ENCODE assay signal across 8 cellular contexts in genomic region chr3:192408007-192408655, GRCh38.
A peak's percentile ranks its signal among the peaks of the same experiment; 100 is the strongest.
DNase-seq lines count a peak whose midpoint lies in the region; ATAC-seq, FAIRE-seq and TF ChIP-seq lines count a peak whose summit lies in the region.

No MANE protein-coding gene starts in this region.

- peak; percentile 85 for DNase-seq in chondrocyte (ENCODE audit: low spot score)
- DNase-seq in keratinocyte (ENCODE audit: low read depth, low spot score), result no peak
- DNase-seq in GM12892 (ENCODE audit: insufficient read length), result no peak
- no peak for DNase-seq in effector memory CD4-positive, alpha-beta T cell
- DNase-seq in CD14-positive monocyte (ENCODE audit: low spot score), result no peak

- H3K9me3 Mint-ChIP-seq in chondrocyte (ENCODE audit: low read depth) (peaks cover under 1% of the 10 kb centered on the region), CD14-positive monocyte (peaks cover 0 to 8% (median 3%) of the 10 kb centered on the region in 7 donors)
- no peaks in the 10 kb centered on the region for H3K9me3 Mint-ChIP-seq in stimulated activated memory B cell treated with anti-CD40 and anti-IgM and Interleukin-4, amounts not matched to agents 10 μg/mL and 1 μg/mL and 100 μg/mL, for 72 hours

- no peak for TF ChIP-seq POLR2A in GM12892 (IDR thresholded peaks at IDR 0.05; ENCODE audit: low read depth, low read length)

- peaks cover 65% of the 10 kb centered on the region for H3K27me3 Mint-ChIP-seq in chondrocyte (ENCODE audit: low read depth)
- peaks cover 46% of the 10 kb centered on the region for H3K27me3 Mint-ChIP-seq in stimulated activated memory B cell treated with anti-CD40 and anti-IgM and Interleukin-4, amounts not matched to agents 10 μg/mL and 1 μg/mL and 100 μg/mL, for 72 hours
- peaks cover 50 to 63% (median 54%) of the 10 kb centered on the region in 3 donors for H3K27me3 Mint-ChIP-seq in CD14-positive monocyte (ENCODE audit: low read depth in 3 of 3)

- H3K36me3 ChIP-seq in HUES6 (ENCODE audit: control insufficient read depth, insufficient read depth, low read length) (no peaks in the 10 kb centered on the region), keratinocyte (ENCODE audit: control insufficient read depth in 2 of 2, extremely low read depth in 1 of 2, insufficient read depth in 2 of 2, low read length in 2 of 2) (no peaks in the 10 kb centered on the region)
- no peaks in the 10 kb centered on the region for H3K36me3 ChIP-seq in effector memory CD4-positive, alpha-beta T cell (ENCODE audit: control insufficient read depth, insufficient read depth, low read length)

- ATAC-seq in stimulated activated memory B cell treated with anti-CD40 and anti-IgM and Interleukin-4, amounts not matched to agents 10 μg/mL and 1 μg/mL and 100 μg/mL, for 72 hours, result no peak
- ATAC-seq in HG03196 (IDR thresholded peaks at IDR 0.05; ENCODE audit: unreplicated experiment), result no peak

- no peaks in the 10 kb centered on the region for H3K9me1 ChIP-seq in keratinocyte (ENCODE audit: control insufficient read depth, extremely low read depth, insufficient read depth, low read length)

- no peak for FAIRE-seq in keratinocyte (lab: Jason Lieb, UNC)
- FAIRE-seq in GM12892 (lab: Jason Lieb, UNC), result no peak

- intact Hi-C loops in CD14-positive monocyte (cut with micrococcal nuclease), result no loop called here

- H3K27ac Mint-ChIP-seq in chondrocyte (ENCODE audit: unreplicated experiment) (no peak overlapping the region), CD14-positive monocyte (no peak overlapping the region)
- no peak overlapping the region for H3K27ac Mint-ChIP-seq in stimulated activated memory B cell treated with anti-CD40 and anti-IgM and Interleukin-4, amounts not matched to agents 10 μg/mL and 1 μg/mL and 100 μg/mL, for 72 hours

- H3K4me3 ChIP-seq in HUES6 (ENCODE audit: low read depth, low read length) (peak overlapping the region; percentile 97), keratinocyte (ENCODE audit: control insufficient read depth in 2 of 3, extremely low read depth in 1 of 3, insufficient read depth in 2 of 3, low read depth in 1 of 3, low read length in 3 of 3) (peak overlapping the region in 2 of 3 experiments; percentile 38 to 57)
- no peak overlapping the region for H3K4me3 ChIP-seq in effector memory CD4-positive, alpha-beta T cell (ENCODE audit: insufficient read depth, low read depth, low read length, poor library complexity, severe bottlenecking)

- no peak for TF ChIP-seq CTCF in chondrocyte (IDR thresholded peaks at IDR 0.05)
- TF ChIP-seq CTCF in keratinocyte (optimal IDR thresholded peaks at IDR 0.05 in 1 of 3, IDR thresholded peaks at IDR 0.05 in 1 of 3, conservative IDR thresholded peaks at IDR 0.05 in 1 of 3; ENCODE audit: extremely low read depth in 1 of 3, insufficient read depth in 2 of 3, low read length in 3 of 3), result no peak
- no peak for TF ChIP-seq CTCF in CD14-positive monocyte (IDR thresholded peaks at IDR 0.05)

- H3K4me1 Mint-ChIP-seq in chondrocyte (ENCODE audit: low read depth), result peaks cover 13% of the 10 kb centered on the region
- peaks cover 14% of the 10 kb centered on the region for H3K4me1 Mint-ChIP-seq in stimulated activated memory B cell treated with anti-CD40 and anti-IgM and Interleukin-4, amounts not matched to agents 10 μg/mL and 1 μg/mL and 100 μg/mL, for 72 hours
- no peaks in the 10 kb centered on the region for H3K4me1 Mint-ChIP-seq in CD14-positive monocyte

- H2AFZ ChIP-seq in keratinocyte (ENCODE audit: control insufficient read depth, low read length), result peak overlapping the region; percentile 38

- H3K9me3 ChIP-seq in HUES6 (ENCODE audit: control insufficient read depth, insufficient read depth, low read depth, low read length) (no peaks in the 10 kb centered on the region), keratinocyte (ENCODE audit: control insufficient read depth, low read depth, low read length) (no peaks in the 10 kb centered on the region)
- no peaks in the 10 kb centered on the region for H3K9me3 ChIP-seq in effector memory CD4-positive, alpha-beta T cell (ENCODE audit: control insufficient read depth, low read length)

- H3K79me2 ChIP-seq in keratinocyte (ENCODE audit: control insufficient read depth, insufficient read depth, low read length), result no peaks in the 10 kb centered on the region

- H3K36me3 Mint-ChIP-seq in chondrocyte (ENCODE audit: low read depth) (no peaks in the 10 kb centered on the region), CD14-positive monocyte (no peaks in the 10 kb centered on the region)
- H3K36me3 Mint-ChIP-seq in stimulated activated memory B cell treated with anti-CD40 and anti-IgM and Interleukin-4, amounts not matched to agents 10 μg/mL and 1 μg/mL and 100 μg/mL, for 72 hours, result no peaks in the 10 kb centered on the region

- H3K27me3 ChIP-seq in HUES6 (ENCODE audit: control insufficient read depth, insufficient read depth, low read length) (peaks cover 62% of the 10 kb centered on the region), keratinocyte (ENCODE audit: control insufficient read depth, extremely low read depth, insufficient read depth, low read length) (peaks cover 45% of the 10 kb centered on the region)
- no peaks in the 10 kb centered on the region for H3K27me3 ChIP-seq in effector memory CD4-positive, alpha-beta T cell (replicated peaks; ENCODE audit: control insufficient read depth, insufficient read depth, low read length, poor library complexity, severe bottlenecking)

- H3K4me3 Mint-ChIP-seq in chondrocyte (ENCODE audit: unreplicated experiment), result peak overlapping the region; percentile 70
- peak overlapping the region; percentile 80 for H3K4me3 Mint-ChIP-seq in stimulated activated memory B cell treated with anti-CD40 and anti-IgM and Interleukin-4, amounts not matched to agents 10 μg/mL and 1 μg/mL and 100 μg/mL, for 72 hours
- peak overlapping the region in 1 of 2 donors; percentile 88 for H3K4me3 Mint-ChIP-seq in CD14-positive monocyte

- peak overlapping the region; percentile 74 for H3K4me2 ChIP-seq in keratinocyte (ENCODE audit: control insufficient read depth, extremely low read depth, insufficient read depth, low read depth, low read length)

- dilution Hi-C loops in keratinocyte (cut with MboI; ENCODE audit: extremely low pct_ligation_motif_present, low sequenced_read_pairs), result no loop called here

- no peaks in the 10 kb centered on the region for H4K20me1 ChIP-seq in keratinocyte (ENCODE audit: control insufficient read depth, extremely low read depth, insufficient read depth, low read length)

- H3K9ac ChIP-seq in HUES6 (ENCODE audit: low read length) (peak overlapping the region; percentile 78), keratinocyte (ENCODE audit: control insufficient read depth, extremely low read depth, insufficient read depth, low read length) (no peak overlapping the region)

- peaks cover 27% of the 10 kb centered on the region for H3K4me1 ChIP-seq in HUES6 (ENCODE audit: control insufficient read depth, insufficient read depth, low read length)
- peaks cover 1% of the 10 kb centered on the region for H3K4me1 ChIP-seq in keratinocyte (ENCODE audit: control insufficient read depth, extremely low read depth, insufficient read depth, low read length)
- no peaks in the 10 kb centered on the region for H3K4me1 ChIP-seq in effector memory CD4-positive, alpha-beta T cell (ENCODE audit: control insufficient read depth, insufficient read depth, low read length, poor library complexity, severe bottlenecking)

- H3K27ac ChIP-seq in HUES6 (ENCODE audit: low read depth, low read length) (no peak overlapping the region), keratinocyte (ENCODE audit: control insufficient read depth, insufficient read depth, low read length) (no peak overlapping the region)
- H3K27ac ChIP-seq in effector memory CD4-positive, alpha-beta T cell (ENCODE audit: insufficient read depth, low read length, poor library complexity, severe bottlenecking), result no peak overlapping the region
